Comparison of ENCODE assay signal across 38 cellular contexts in the genomic region with DNA sequence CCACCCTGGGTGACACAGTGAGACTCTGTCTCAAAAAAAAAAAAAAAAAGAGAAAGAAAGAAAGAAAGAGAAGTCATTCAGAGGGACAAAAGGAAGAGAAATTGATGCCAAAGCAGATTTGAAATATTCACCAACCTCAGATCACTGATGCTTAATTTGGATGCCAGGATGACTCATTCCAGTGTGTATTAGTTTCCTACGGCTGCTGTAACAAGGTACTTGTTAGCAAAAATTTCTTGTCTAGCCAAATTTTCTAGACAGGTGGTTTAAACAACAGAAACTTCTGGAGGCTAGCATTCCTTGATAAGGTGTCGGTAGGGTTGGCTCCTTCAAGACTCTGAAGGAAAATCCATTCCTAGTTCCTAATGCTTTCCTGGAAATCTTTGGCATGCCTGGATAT. TPM values are rescaled to one million over a fixed set of nuclear protein-coding genes. Genes with fewer than 3 reads are reported as not detected.
"Had no signal": no experiment of that assay in that cellular context is flagged by ENCODE, and none has a peak within 500 bp of the region (broad histone marks: within the 10 kb centered on the region; RNA-seq: fewer than 3 reads in every experiment).

No MANE protein-coding gene starts in this region.

- H3K27ac ChIP-seq: adrenal gland, ascending aorta, body of pancreas, brain microvascular endothelial cell, breast epithelium, cardiac muscle cell had no signal

- H3K9me3 ChIP-seq: adrenal gland, ascending aorta, body of pancreas, breast epithelium had no signal

- ATAC-seq: activated naive CD4-positive, alpha-beta T cell treated with anti-CD3 and anti-CD28 coated beads, Interleukin-2, amount 50 U/mL, for 72 hours; activated naive CD8-positive, alpha-beta T cell treated with anti-CD3 and anti-CD28 coated beads, Interleukin-2, amount 50 U/mL, for 24 hours; activated T-cell treated with anti-CD3 and anti-CD28 coated beads, Interleukin-2, amount 50 U/mL, for 4 hours; activated T-cell treated with anti-CD3 and anti-CD28 coated beads, Interleukin-2, amount 50 U/mL, for 72 hours; activated T-helper 17 cell treated with anti-CD3 and anti-CD28 coated beads, Interleukin-2, amount 50 U/mL, for 72 hours; body of pancreas had no signal

- FAIRE-seq: astrocyte, bronchial epithelial cell had no signal

- DNase-seq: activated effector memory CD4-positive, alpha-beta T cell treated with anti-CD3 and anti-CD28 coated beads, Interleukin-2, amount 50 U/mL, for 16 hours; activated effector memory CD4-positive, alpha-beta T cell treated with Interleukin-2 at 50 U/mL for 16 hours; activated gamma-delta T cell; activated gamma-delta T cell treated with Interleukin-2 at 50 U/mL for 16 hours; activated naive CD4-positive, alpha-beta T cell; activated naive CD4-positive, alpha-beta T cell treated with anti-CD3 and anti-CD28 coated beads for 36 hours; activated naive CD4-positive, alpha-beta T cell treated with anti-CD3 and anti-CD28 coated beads, Interleukin-2, amount 10 ng/mL, durations not matched to agents 7 days and 5 days; activated naive CD4-positive, alpha-beta T cell treated with anti-CD3 and anti-CD28 coated beads, Interleukin-2, amount 50 U/mL, for 16 hours; activated naive CD4-positive, alpha-beta T cell treated with Interleukin-2 at 50 U/mL for 16 hours; activated naive CD8-positive, alpha-beta T cell treated with anti-CD3 and anti-CD28 coated beads for 36 hours; activated naive CD8-positive, alpha-beta T cell treated with anti-CD3 and anti-CD28 coated beads, Interleukin-2, amount 10 ng/mL, durations not matched to agents 7 days and 5 days; activated naive CD8-positive, alpha-beta T cell treated with anti-CD3 and anti-CD28 coated beads, Interleukin-2, amount 50 U/mL, for 24 hours; activated T-cell treated with anti-CD3 and anti-CD28 coated beads, Interleukin-2, amount 50 U/mL, for 1 hour; activated T-cell treated with anti-CD3 and anti-CD28 coated beads, Interleukin-2, amount 50 U/mL, for 24 hours; activated T-cell treated with anti-CD3 and anti-CD28 coated beads, Interleukin-2, amount 50 U/mL, for 4 hours; activated T-cell treated with anti-CD3 and anti-CD28 coated beads, Interleukin-2, amount 50 U/mL, for 48 hours; activated T-cell treated with anti-CD3 and anti-CD28 coated beads, Interleukin-2, amount 50 U/mL, for 72 hours; adrenal gland; amniotic stem cell; amygdala; anterior cingulate cortex; aorta; body of pancreas; brain microvascular endothelial cell; caudate nucleus; central memory CD4-positive, alpha-beta T cell; cerebellar nuclear complex had no signal

- H3K4me3 ChIP-seq: adrenal gland, ascending aorta, body of pancreas, breast epithelium, cardiac muscle cell had no signal

- H3K36me3 ChIP-seq: adrenal gland, ascending aorta, brain microvascular endothelial cell, breast epithelium, cardiac muscle cell had no signal

- H3K4me1 ChIP-seq: adrenal gland, ascending aorta, body of pancreas, breast epithelium had no signal

- H3K27me3 ChIP-seq: adrenal gland, ascending aorta, body of pancreas, breast epithelium had no signal

RNA-seq across cellular contexts. Expression of a gene that starts 42.1 kb away (rescaled TPM):
- total RNA-seq: activated naive CD4-positive, alpha-beta T cell treated with anti-CD3 and anti-CD28 coated beads for 36 hours; activated naive CD4-positive, alpha-beta T cell treated with anti-CD3 and anti-CD28 coated beads, Interleukin-2, amount 50 U/mL, for 72 hours; activated T-cell treated with anti-CD3 and anti-CD28 coated beads, Interleukin-2, amount 50 U/mL, for 72 hours; activated T-helper 1 cell treated with anti-CD3 and anti-CD28 coated beads, Interleukin-12 subunit alpha, Interleukin-12 subunit beta, Interleukin-2, Interleukin-4 antibody, amounts not matched to agents 30 ng/mL and 10 ng/mL and 1 ng/mL, durations not matched to agents 14 hours and 24 hours and 36 hours; activated T-helper 17 cell treated with anti-CD3 and anti-CD28 coated beads, Interleukin-2, amount 50 U/mL, for 72 hours; ascending aorta; bronchial epithelial cell; cardiac septum; cerebellum; chondrocyte had no signal
- polyA plus RNA-seq: adrenal gland, cardiac muscle cell had no signal
